In genomic region chr14:100592972-100593371, GRCh38 we compare ENCODE assay signal across 16 cellular contexts. TPM values are rescaled to one million over a fixed set of nuclear protein-coding genes. Genes with fewer than 3 reads are reported as not detected.
"Had no signal": no experiment of that assay in that cellular context is flagged by ENCODE, and none has a peak within 500 bp of the region (broad histone marks: within the 10 kb centered on the region; RNA-seq: fewer than 3 reads in every experiment).

No MANE protein-coding gene starts in this region.

- H3K4me3 ChIP-seq: colonic mucosa, heart right ventricle had no signal

- H3K27ac Mint-ChIP-seq: activated CD8-positive, alpha-beta memory T cell treated with anti-CD3 and anti-CD28 coated beads, Interleukin-2, amount 10 ng/mL, durations not matched to agents 7 days and 5 days; activated naive CD8-positive, alpha-beta T cell treated with anti-CD3 and anti-CD28 coated beads, Interleukin-2, amount 10 ng/mL, durations not matched to agents 7 days and 5 days; activated T-cell treated with anti-CD3 and anti-CD28 coated beads, Interleukin-2, amount 50 U/mL, for 24 hours; mesothelial cell of epicardium; type B pancreatic cell had no signal

- ATAC-seq: activated CD8-positive, alpha-beta memory T cell treated with anti-CD3 and anti-CD28 coated beads, Interleukin-2, amount 10 ng/mL, durations not matched to agents 7 days and 5 days; right cardiac atrium had no signal

- H3K36me3 ChIP-seq: colonic mucosa, heart right ventricle, neutrophil had no signal

- H3K9me3 ChIP-seq: colonic mucosa, heart right ventricle, neutrophil had no signal

- H3K4me1 ChIP-seq: colonic mucosa had no signal

- H3K36me3 Mint-ChIP-seq: activated CD8-positive, alpha-beta memory T cell treated with anti-CD3 and anti-CD28 coated beads, Interleukin-2, amount 10 ng/mL, durations not matched to agents 7 days and 5 days; activated naive CD8-positive, alpha-beta T cell treated with anti-CD3 and anti-CD28 coated beads, Interleukin-2, amount 10 ng/mL, durations not matched to agents 7 days and 5 days; mesothelial cell of epicardium; type B pancreatic cell had no signal

- H3K9me3 Mint-ChIP-seq: activated naive CD8-positive, alpha-beta T cell treated with anti-CD3 and anti-CD28 coated beads, Interleukin-2, amount 10 ng/mL, durations not matched to agents 7 days and 5 days; activated T-cell treated with anti-CD3 and anti-CD28 coated beads, Interleukin-2, amount 50 U/mL, for 24 hours; mesothelial cell of epicardium; type B pancreatic cell had no signal

- H3K27ac ChIP-seq: colonic mucosa, heart right ventricle, neutrophil had no signal

- H3K4me1 Mint-ChIP-seq: activated CD8-positive, alpha-beta memory T cell treated with anti-CD3 and anti-CD28 coated beads, Interleukin-2, amount 10 ng/mL, durations not matched to agents 7 days and 5 days; mesothelial cell of epicardium had no signal

- H3K4me3 Mint-ChIP-seq: activated CD8-positive, alpha-beta memory T cell treated with anti-CD3 and anti-CD28 coated beads, Interleukin-2, amount 10 ng/mL, durations not matched to agents 7 days and 5 days; activated naive CD8-positive, alpha-beta T cell treated with anti-CD3 and anti-CD28 coated beads, Interleukin-2, amount 10 ng/mL, durations not matched to agents 7 days and 5 days; activated T-cell treated with anti-CD3 and anti-CD28 coated beads, Interleukin-2, amount 50 U/mL, for 24 hours; mesothelial cell of epicardium; type B pancreatic cell had no signal

- DNase-seq: activated CD4-positive, alpha-beta T cell treated with anti-CD3 and anti-CD28 coated beads, Interleukin-2, amount 50 U/mL, for 4 hours; activated CD8-positive, alpha-beta memory T cell treated with anti-CD3 and anti-CD28 coated beads, Interleukin-2, amount 10 ng/mL, durations not matched to agents 7 days and 5 days; activated T-cell treated with anti-CD3 and anti-CD28 coated beads, Interleukin-2, amount 50 U/mL, for 24 hours; colonic mucosa; heart right ventricle; stimulated activated CD4-positive, alpha-beta T cell treated with anti-CD3 and anti-CD28 coated beads, Interleukin-2, amount 100 ng/mL, for 24 hours; stimulated activated naive CD4-positive, alpha-beta T cell had no signal

- FAIRE-seq: astrocyte, frontal cortex, keratinocyte had no signal

RNA-seq across cellular contexts. Expression of gene BEGAIN, which starts 5.8 kb away (rescaled TPM):
- total RNA-seq: myocyte had no signal
